In the genomic region with DNA sequence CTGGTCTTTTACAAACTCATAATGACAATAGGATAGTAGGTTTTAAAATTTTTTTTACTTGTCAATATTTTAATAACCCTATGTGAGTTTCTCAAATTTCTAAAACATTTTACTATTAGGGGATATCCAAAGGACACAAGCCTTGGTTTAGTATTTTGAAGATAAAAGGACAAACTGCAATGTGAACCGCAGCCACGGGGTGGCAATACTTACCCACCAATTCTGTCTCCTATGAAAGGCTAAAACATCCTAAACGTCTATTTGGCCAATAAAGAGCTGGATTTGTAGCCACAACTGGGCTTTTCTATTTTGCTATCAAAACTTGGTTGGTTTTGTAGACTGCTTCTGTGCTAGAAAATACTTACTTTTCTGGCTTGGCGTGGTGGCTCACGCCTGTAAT, we compare ENCODE assay signal across 8 cellular contexts. TPM values are rescaled to one million over a fixed set of nuclear protein-coding genes. Genes with fewer than 3 reads are reported as not detected.
A peak's percentile ranks its signal among the peaks of the same experiment; 100 is the strongest.
DNase-seq lines count a peak whose midpoint lies in the region; ATAC-seq, FAIRE-seq and TF ChIP-seq lines count a peak whose summit lies in the region.
"Not testable (repeated sequence)": the region's sequence is repeated elsewhere in the genome, so short reads cannot be mapped to it uniquely, and the experiment has no call there.

No MANE protein-coding gene starts in this region.

- H3K4me3 ChIP-seq in keratinocyte (ENCODE audit: control insufficient read depth in 2 of 3, extremely low read depth in 1 of 3, insufficient read depth in 2 of 3, low read depth in 1 of 3, low read length in 3 of 3); smooth muscle cell; thyroid gland (replicated peaks in 1 of 3): not testable (repeated sequence)

- WGBS in smooth muscle cell (ENCODE audit: low lambda C conversion rate): 7% methylated on average over 5 of the region's 5 CpGs
- 0 to 7% methylated on average over 3 to 5 of the region's 5 CpGs for WGBS in thyroid gland, 2 donors

- not testable (repeated sequence) for H3K9me1 ChIP-seq in keratinocyte (ENCODE audit: control insufficient read depth, extremely low read depth, insufficient read depth, low read length)

- not testable (repeated sequence) for H3K4me3 Mint-ChIP-seq in activated CD8-positive, alpha-beta memory T cell treated with anti-CD3 and anti-CD28 coated beads, Interleukin-2, amount 10 ng/mL, durations not matched to agents 7 days and 5 days

- not testable (repeated sequence) for H3K9me3 ChIP-seq in keratinocyte (ENCODE audit: control insufficient read depth, low read depth, low read length); smooth muscle cell (replicated peaks; ENCODE audit: low read depth); thyroid gland

- not testable (repeated sequence) for H3K27me3 Mint-ChIP-seq in activated CD8-positive, alpha-beta memory T cell treated with anti-CD3 and anti-CD28 coated beads, Interleukin-2, amount 10 ng/mL, durations not matched to agents 7 days and 5 days

- H3K27me3 ChIP-seq in keratinocyte (ENCODE audit: control insufficient read depth, extremely low read depth, insufficient read depth, low read length); smooth muscle cell (ENCODE audit: low read depth); thyroid gland: not testable (repeated sequence)

- H3K4me2 ChIP-seq in keratinocyte (ENCODE audit: control insufficient read depth, extremely low read depth, insufficient read depth, low read depth, low read length); smooth muscle cell: not testable (repeated sequence)

- not testable (repeated sequence) for H3K36me3 Mint-ChIP-seq in activated CD8-positive, alpha-beta memory T cell treated with anti-CD3 and anti-CD28 coated beads, Interleukin-2, amount 10 ng/mL, durations not matched to agents 7 days and 5 days

- H3K4me1 Mint-ChIP-seq in activated CD8-positive, alpha-beta memory T cell treated with anti-CD3 and anti-CD28 coated beads, Interleukin-2, amount 10 ng/mL, durations not matched to agents 7 days and 5 days: not testable (repeated sequence)

- not testable (repeated sequence) for H3K9me3 Mint-ChIP-seq in activated CD8-positive, alpha-beta memory T cell treated with anti-CD3 and anti-CD28 coated beads, Interleukin-2, amount 10 ng/mL, durations not matched to agents 7 days and 5 days (ENCODE audit: low read depth)

- H3K36me3 ChIP-seq in keratinocyte (ENCODE audit: control insufficient read depth in 2 of 2, extremely low read depth in 1 of 2, insufficient read depth in 2 of 2, low read length in 2 of 2); smooth muscle cell (ENCODE audit: low read depth); thyroid gland: not testable (repeated sequence)

- not testable (repeated sequence) for H3K27ac Mint-ChIP-seq in activated CD8-positive, alpha-beta memory T cell treated with anti-CD3 and anti-CD28 coated beads, Interleukin-2, amount 10 ng/mL, durations not matched to agents 7 days and 5 days

- TF ChIP-seq POLR2A in thyroid gland (IDR thresholded peaks at IDR 0.05): not testable (repeated sequence)

- not testable (repeated sequence) for H3K79me2 ChIP-seq in keratinocyte (ENCODE audit: control insufficient read depth, insufficient read depth, low read length); smooth muscle cell (ENCODE audit: low read depth)

- dilution Hi-C loops in keratinocyte (cut with MboI; ENCODE audit: extremely low pct_ligation_motif_present, low sequenced_read_pairs): not testable (repeated sequence)

- H2AFZ ChIP-seq in keratinocyte (ENCODE audit: control insufficient read depth, low read length); smooth muscle cell (ENCODE audit: low read depth): not testable (repeated sequence)

- peak; percentile 7; the same call in 1 of the 3 replicates for ATAC-seq in SK-N-SH treated with all-trans-retinoic acid at 6 μM for 48 hours
- not testable (repeated sequence) for ATAC-seq in activated CD8-positive, alpha-beta memory T cell treated with anti-CD3 and anti-CD28 coated beads, Interleukin-2, amount 10 ng/mL, durations not matched to agents 7 days and 5 days

- DNase-seq in GDM1 (lab: John Stamatoyannopoulos, UW) (peak; percentile 32), NCI-H1694 treated with DMSO at 0.1 percent for 48 hours (lab: John Stamatoyannopoulos, UW) (peak; percentile 70), caudate nucleus (lab: John Stamatoyannopoulos, UW) (peak in 45 of 61 donors; percentile 2 to 74 (median 30)), smooth muscle cell (lab: John Stamatoyannopoulos, UW; ENCODE audit: unreplicated experiment) (peak; percentile 7), thyroid gland (peak; percentile 52 to 70)
- DNase-seq in activated CD8-positive, alpha-beta memory T cell treated with anti-CD3 and anti-CD28 coated beads, Interleukin-2, amount 10 ng/mL, durations not matched to agents 7 days and 5 days: peak; percentile 82
- not testable (repeated sequence) for DNase-seq in keratinocyte (ENCODE audit: low read depth, low spot score)

- H3K27ac ChIP-seq in caudate nucleus (ENCODE audit: low read depth, low read length); keratinocyte (ENCODE audit: control insufficient read depth, insufficient read depth, low read length); smooth muscle cell (ENCODE audit: low read depth); thyroid gland: not testable (repeated sequence)

- intact Hi-C loops in thyroid gland (cut with DNase I): not testable (repeated sequence)

- H3F3A ChIP-seq in smooth muscle cell (ENCODE audit: low read depth): not testable (repeated sequence)

- peak; percentile 12 to 20 (median 19) for TF ChIP-seq CTCF in keratinocyte (optimal IDR thresholded peaks at IDR 0.05 in 1 of 3, IDR thresholded peaks at IDR 0.05 in 1 of 3, conservative IDR thresholded peaks at IDR 0.05 in 1 of 3; ENCODE audit: extremely low read depth in 1 of 3, insufficient read depth in 2 of 3, low read length in 3 of 3)
- TF ChIP-seq CTCF in smooth muscle cell (IDR thresholded peaks at IDR 0.05; ENCODE audit: borderline replicate concordance, insufficient read depth, poor library complexity, severe bottlenecking): peak; percentile 57
- peak; percentile 12 to 87 (median 36) for TF ChIP-seq CTCF in thyroid gland (IDR thresholded peaks at IDR 0.05)

- peak; percentile 58 for FAIRE-seq in keratinocyte (lab: Jason Lieb, UNC)

- CTCF ChIA-PET in activated CD8-positive, alpha-beta memory T cell treated with anti-CD3 and anti-CD28 coated beads, Interleukin-2, amount 10 ng/mL, durations not matched to agents 7 days and 5 days (lab: Charles Lee): not testable (repeated sequence)

- H3K4me1 ChIP-seq in keratinocyte (ENCODE audit: control insufficient read depth, extremely low read depth, insufficient read depth, low read length); smooth muscle cell (ENCODE audit: low read depth); thyroid gland: not testable (repeated sequence)

- H4K20me1 ChIP-seq in keratinocyte (ENCODE audit: control insufficient read depth, extremely low read depth, insufficient read depth, low read length); smooth muscle cell (ENCODE audit: low read depth): not testable (repeated sequence)

- not testable (repeated sequence) for H3K9ac ChIP-seq in keratinocyte (ENCODE audit: control insufficient read depth, extremely low read depth, insufficient read depth, low read length); smooth muscle cell (ENCODE audit: low read depth)

RNA-seq across cellular contexts. Expression of a gene that starts 4.0 kb away (rescaled TPM):
- total RNA-seq in activated CD8-positive, alpha-beta memory T cell treated with anti-CD3 and anti-CD28 coated beads, Interleukin-2, amount 10 ng/mL, durations not matched to agents 7 days and 5 days: 10 to 100 TPM; 41.0 to 56.9 TPM
- polyA plus RNA-seq in keratinocyte: 25.3 to 37.6 TPM (median 30.8 TPM) in 3 replicates
- 6.8 TPM for polyA plus RNA-seq in keratinocyte (2011; ENCODE audit: low read depth)
- polyA plus RNA-seq in keratinocyte (2011; cell fraction: cytosol; rRNA removed): 15.7 and 22.2 TPM in 2 replicates
- 25.2 and 26.1 TPM in 2 replicates for polyA plus RNA-seq in keratinocyte (2011; cell fraction: nucleus; rRNA removed)
- polyA plus RNA-seq in keratinocyte (2012; ENCODE audit: low replicate concordance): 16.2 and 30.5 TPM in 2 replicates
- polyA minus RNA-seq in keratinocyte: 17.1 to 25.5 TPM (median 23.9 TPM) in 3 replicates
- polyA minus RNA-seq in keratinocyte (2011; cell fraction: cytosol; rRNA and poly(A)+ RNA removed): 20.7 TPM
- 14.2 and 15.6 TPM in 2 replicates for polyA minus RNA-seq in keratinocyte (2011; cell fraction: nucleus; rRNA and poly(A)+ RNA removed)
- total RNA-seq in smooth muscle cell: 20.4 and 23.7 TPM in 2 replicates
- 38.5 and 41.1 TPM in 2 replicates for polyA plus RNA-seq in smooth muscle cell
- total RNA-seq in thyroid gland: 10 to 100 TPM; 34.8 to 49.7 (median 42.7) TPM

RNA-seq across cellular contexts. Expression of a gene that starts 14.8 kb away (rescaled TPM):
- total RNA-seq in activated CD8-positive, alpha-beta memory T cell treated with anti-CD3 and anti-CD28 coated beads, Interleukin-2, amount 10 ng/mL, durations not matched to agents 7 days and 5 days: 10 to 100 TPM; 18.0 to 20.7 TPM
- polyA plus RNA-seq in keratinocyte (8.1 to 8.6 TPM (median 8.4 TPM) in 3 replicates), smooth muscle cell (16.5 and 21.1 TPM in 2 replicates)
- polyA plus RNA-seq in keratinocyte (2011; ENCODE audit: low read depth): 11.0 TPM
- 7.2 and 7.7 TPM in 2 replicates for polyA plus RNA-seq in keratinocyte (2011; cell fraction: cytosol; rRNA removed)
- 14.9 and 15.7 TPM in 2 replicates for polyA plus RNA-seq in keratinocyte (2011; cell fraction: nucleus; rRNA removed)
- polyA plus RNA-seq in keratinocyte (2012; ENCODE audit: low replicate concordance): 4.5 and 6.1 TPM in 2 replicates
- polyA minus RNA-seq in keratinocyte: 6.1 to 8.0 TPM (median 6.6 TPM) in 3 replicates
- 10.7 TPM for polyA minus RNA-seq in keratinocyte (2011; cell fraction: cytosol; rRNA and poly(A)+ RNA removed)
- 6.2 and 13.5 TPM in 2 replicates for polyA minus RNA-seq in keratinocyte (2011; cell fraction: nucleus; rRNA and poly(A)+ RNA removed)
- total RNA-seq in smooth muscle cell (8.9 and 17.1 TPM in 2 replicates), thyroid gland (100 to 1,000 TPM in 1 of 4 donors, 10 to 100 TPM in 3; 71.5 to 124 (median 80.2) TPM)
